In genomic region chr3:109125902-109126301, GRCh38 we compare ENCODE assay signal across 24 cellular contexts. TPM values are rescaled to one million over a fixed set of nuclear protein-coding genes. Genes with fewer than 3 reads are reported as not detected.
"Had no signal": no experiment of that assay in that cellular context is flagged by ENCODE, and none has a peak within 500 bp of the region (broad histone marks: within the 10 kb centered on the region; RNA-seq: fewer than 3 reads in every experiment).

No MANE protein-coding gene starts in this region.

- H3K27me3 Mint-ChIP-seq: activated CD4-positive, alpha-beta T cell treated with anti-CD3 and anti-CD28 coated beads for 36 hours had no signal

- H3K4me1 Mint-ChIP-seq: activated CD4-positive, alpha-beta T cell treated with anti-CD3 and anti-CD28 coated beads for 36 hours; stimulated activated effector memory CD8-positive, alpha-beta T cell treated with anti-CD3 and anti-CD28 coated beads, Interleukin-12 subunit alpha, Interleukin-12 subunit beta, amount 100 ng/mL, for 72 hours had no signal

- H3K27ac ChIP-seq: breast epithelium, esophagus muscularis mucosa, gastroesophageal sphincter, heart right ventricle, neural progenitor cell, prostate gland, thoracic aorta had no signal

- H3K4me1 ChIP-seq: adrenal gland, breast epithelium, esophagus muscularis mucosa, gastroesophageal sphincter, heart right ventricle, prostate gland had no signal

- H3K9ac ChIP-seq: neural progenitor cell had no signal

- H3K36me3 Mint-ChIP-seq: neural progenitor cell; stimulated activated effector memory CD8-positive, alpha-beta T cell treated with anti-CD3 and anti-CD28 coated beads, Interleukin-12 subunit alpha, Interleukin-12 subunit beta, amount 100 ng/mL, for 72 hours had no signal

- H3K27ac Mint-ChIP-seq: activated CD4-positive, alpha-beta T cell treated with anti-CD3 and anti-CD28 coated beads for 36 hours; activated naive CD4-positive, alpha-beta T cell treated with anti-CD3 and anti-CD28 coated beads, Interleukin-2, amount 50 U/mL, for 72 hours; activated T-helper 1 cell treated with anti-CD3 and anti-CD28 coated beads, Interleukin-12 subunit alpha, Interleukin-12 subunit beta, Interleukin-2, Interleukin-4 antibody, amounts not matched to agents 30 ng/mL and 10 ng/mL and 1 ng/mL, durations not matched to agents 14 hours and 24 hours and 36 hours; stimulated activated effector memory CD8-positive, alpha-beta T cell treated with anti-CD3 and anti-CD28 coated beads, Interleukin-12 subunit alpha, Interleukin-12 subunit beta, amount 100 ng/mL, for 72 hours; T-helper 2 cell treated with Interferon-gamma antibody and Interleukin-4, amounts not matched to agents 5 μg/mL and 100 μg/mL, for 36 hours had no signal

- H2AFZ ChIP-seq: neural progenitor cell had no signal

- ATAC-seq: activated CD4-positive, alpha-beta T cell treated with anti-CD3 and anti-CD28 coated beads for 36 hours; activated naive CD4-positive, alpha-beta T cell treated with anti-CD3 and anti-CD28 coated beads, Interleukin-2, amount 50 U/mL, for 72 hours; gastroesophageal sphincter; heart right ventricle; left lobe of liver; sciatic nerve; stimulated activated effector memory CD8-positive, alpha-beta T cell treated with anti-CD3 and anti-CD28 coated beads, Interleukin-12 subunit alpha, Interleukin-12 subunit beta, amount 100 ng/mL, for 72 hours had no signal

- H3K27me3 ChIP-seq: adrenal gland, breast epithelium, esophagus muscularis mucosa, gastroesophageal sphincter, heart right ventricle, neural progenitor cell had no signal

- H3K9me3 ChIP-seq: adrenal gland, breast epithelium, esophagus muscularis mucosa, gastroesophageal sphincter, heart right ventricle, prostate gland, thoracic aorta had no signal

- H3K36me3 ChIP-seq: adrenal gland, breast epithelium, esophagus muscularis mucosa, gastroesophageal sphincter, heart right ventricle, neural progenitor cell, prostate gland, thoracic aorta had no signal

- H3K9me3 Mint-ChIP-seq: activated T-helper 1 cell treated with anti-CD3 and anti-CD28 coated beads, Interleukin-12 subunit alpha, Interleukin-12 subunit beta, Interleukin-2, Interleukin-4 antibody, amounts not matched to agents 30 ng/mL and 10 ng/mL and 1 ng/mL, durations not matched to agents 14 hours and 24 hours and 36 hours had no signal

- DNase-seq: activated CD4-positive, alpha-beta T cell treated with anti-CD3 and anti-CD28 coated beads for 36 hours; activated CD4-positive, alpha-beta T cell treated with anti-CD3 and anti-CD28 coated beads, Interleukin-2, amount 50 U/mL, for 48 hours; activated gamma-delta T cell treated with Interleukin-2 at 50 U/mL for 16 hours; adrenal gland; effector CD8-positive, alpha-beta T cell; heart right ventricle; midbrain; stimulated activated CD4-positive, alpha-beta T cell treated with anti-CD3 and anti-CD28 coated beads, Interleukin-4, amount 100 ng/mL, for 24 hours had no signal

- H3K4me3 Mint-ChIP-seq: activated CD4-positive, alpha-beta T cell treated with anti-CD3 and anti-CD28 coated beads for 36 hours; activated T-helper 1 cell treated with anti-CD3 and anti-CD28 coated beads, Interleukin-12 subunit alpha, Interleukin-12 subunit beta, Interleukin-2, Interleukin-4 antibody, amounts not matched to agents 30 ng/mL and 10 ng/mL and 1 ng/mL, durations not matched to agents 14 hours and 24 hours and 36 hours; neural progenitor cell; stimulated activated effector memory CD8-positive, alpha-beta T cell treated with anti-CD3 and anti-CD28 coated beads, Interleukin-12 subunit alpha, Interleukin-12 subunit beta, amount 100 ng/mL, for 72 hours; T-helper 2 cell treated with Interferon-gamma antibody and Interleukin-4, amounts not matched to agents 5 μg/mL and 100 μg/mL, for 36 hours had no signal

- H3K4me3 ChIP-seq: adrenal gland, breast epithelium, esophagus muscularis mucosa, gastroesophageal sphincter, heart right ventricle, neural progenitor cell, prostate gland, thoracic aorta had no signal

- H3K4me2 ChIP-seq: neural progenitor cell had no signal

RNA-seq across cellular contexts. Expression of gene MORC1, which starts 8.0 kb away (rescaled TPM):
- total RNA-seq: activated CD4-positive, alpha-beta T cell treated with anti-CD3 and anti-CD28 coated beads for 36 hours; activated naive CD4-positive, alpha-beta T cell treated with anti-CD3 and anti-CD28 coated beads, Interleukin-2, amount 50 U/mL, for 72 hours; activated T-helper 1 cell treated with anti-CD3 and anti-CD28 coated beads, Interleukin-12 subunit alpha, Interleukin-12 subunit beta, Interleukin-2, Interleukin-4 antibody, amounts not matched to agents 30 ng/mL and 10 ng/mL and 1 ng/mL, durations not matched to agents 14 hours and 24 hours and 36 hours; astrocyte; esophagus muscularis mucosa; gastroesophageal sphincter; heart right ventricle; lung microvascular endothelial cell; osteoblast; sciatic nerve; thoracic aorta had no signal

RNA-seq across cellular contexts. Expression of gene C3orf85, which starts 10.6 kb away (rescaled TPM):
- total RNA-seq: activated CD4-positive, alpha-beta T cell treated with anti-CD3 and anti-CD28 coated beads for 36 hours; activated naive CD4-positive, alpha-beta T cell treated with anti-CD3 and anti-CD28 coated beads, Interleukin-2, amount 50 U/mL, for 72 hours; activated T-helper 1 cell treated with anti-CD3 and anti-CD28 coated beads, Interleukin-12 subunit alpha, Interleukin-12 subunit beta, Interleukin-2, Interleukin-4 antibody, amounts not matched to agents 30 ng/mL and 10 ng/mL and 1 ng/mL, durations not matched to agents 14 hours and 24 hours and 36 hours; adrenal gland; astrocyte; breast epithelium; esophagus muscularis mucosa; gastroesophageal sphincter; heart right ventricle; lung microvascular endothelial cell; osteoblast; prostate gland; sciatic nerve; thoracic aorta; urinary bladder had no signal
